In the genomic region with DNA sequence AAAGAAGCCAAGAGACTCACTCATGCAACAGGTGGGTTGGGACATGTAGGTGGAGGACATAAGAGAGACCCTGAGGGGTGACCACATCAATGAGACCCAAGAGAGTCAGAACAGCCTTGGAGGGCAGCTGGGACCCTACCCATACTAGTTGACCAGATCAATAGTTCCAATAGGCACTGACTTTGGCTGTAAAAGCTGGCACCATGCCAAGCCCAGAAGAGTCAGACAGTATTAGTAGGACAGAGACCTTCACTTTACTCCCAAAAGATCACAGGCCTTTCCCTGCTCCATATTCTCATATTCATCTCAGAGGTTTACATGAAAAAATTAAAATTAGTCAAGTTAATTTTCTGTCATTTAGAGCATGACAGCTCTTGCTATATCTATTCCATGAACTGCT, we compare ENCODE assay signal across 35 cellular contexts. TPM values are rescaled to one million over a fixed set of nuclear protein-coding genes. Genes with fewer than 3 reads are reported as not detected.
"Had no signal": no experiment of that assay in that cellular context is flagged by ENCODE, and none has a peak within 500 bp of the region (broad histone marks: within the 10 kb centered on the region; RNA-seq: fewer than 3 reads in every experiment).

No MANE protein-coding gene starts in this region.

- H3K9me3 Mint-ChIP-seq: naive thymus-derived CD4-positive, alpha-beta T cell; nephron; neural progenitor cell; stimulated activated naive B cell treated with anti-CD40 and anti-IgM and Interleukin-4, amounts not matched to agents 10 μg/mL and 1 μg/mL and 100 μg/mL, for 72 hours; stimulated activated naive CD8-positive, alpha-beta T cell treated with anti-CD3 and anti-CD28 coated beads, Interleukin-15, Interleukin-2, amounts not matched to agents 100 ng/mL and 50 ng/mL, for 24 hours; type B pancreatic cell had no signal

- DNase-seq: naive thymus-derived CD4-positive, alpha-beta T cell; natural killer cell; occipital lobe; ovary; psoas muscle; right cardiac atrium; spleen; stimulated activated CD4-positive, alpha-beta T cell treated with anti-CD3 and anti-CD28 coated beads, Interleukin-12 subunit alpha, Interleukin-12 subunit beta, amount 100 ng/mL, for 4 hours; stimulated activated CD4-positive, alpha-beta T cell treated with anti-CD3 and anti-CD28 coated beads, Interleukin-1b, Interleukin-23, amount 100 ng/mL, for 48 hours; stimulated activated CD4-positive, alpha-beta T cell treated with anti-CD3 and anti-CD28 coated beads, Interleukin-4, amount 100 ng/mL, for 1 hour; stimulated activated CD4-positive, alpha-beta T cell treated with anti-CD3 and anti-CD28 coated beads, Interleukin-4, amount 100 ng/mL, for 4 hours; stimulated activated CD8-positive, alpha-beta memory T cell treated with anti-CD3 and anti-CD28 coated beads, Interleukin-4, amount 100 ng/mL, for 48 hours; stimulated activated naive B cell treated with anti-CD40 and anti-IgM and Interleukin-4, amounts not matched to agents 10 μg/mL and 1 μg/mL and 100 μg/mL, for 72 hours; stimulated activated naive CD4-positive, alpha-beta T cell treated with Interleukin-2 at 50 U/mL for 16 hours; stomach; thyroid gland; upper lobe of right lung; uterus had no signal

- H3K27me3 Mint-ChIP-seq: progenitor cell of endocrine pancreas, type B pancreatic cell had no signal

- H3K4me2 ChIP-seq: neural progenitor cell, smooth muscle cell had no signal

- H3K36me3 ChIP-seq: neural progenitor cell, ovary, spleen, stomach, thoracic aorta, thyroid gland, tibial nerve, upper lobe of right lung, uterus had no signal

- H3K79me2 ChIP-seq: parathyroid adenoma had no signal

- H3K4me3 Mint-ChIP-seq: naive thymus-derived CD4-positive, alpha-beta T cell; natural killer cell; nephron; neural progenitor cell; stimulated activated naive B cell treated with anti-CD40 and anti-IgM and Interleukin-4, amounts not matched to agents 10 μg/mL and 1 μg/mL and 100 μg/mL, for 72 hours; stimulated activated naive CD8-positive, alpha-beta T cell treated with anti-CD3 and anti-CD28 coated beads, Interleukin-15, Interleukin-2, amounts not matched to agents 100 ng/mL and 50 ng/mL, for 24 hours; type B pancreatic cell had no signal

- H3K27ac ChIP-seq: neural progenitor cell, ovary, parathyroid adenoma, psoas muscle, skin epidermis, spleen, stomach, thoracic aorta, thyroid gland, tibial nerve, upper lobe of right lung, uterus had no signal

- H3K9me3 ChIP-seq: ovary, psoas muscle, spleen, stomach, thoracic aorta, thyroid gland, tibial nerve, upper lobe of right lung, uterus had no signal

- H3K4me3 ChIP-seq: neural progenitor cell, ovary, psoas muscle, skin epidermis, smooth muscle cell, spleen, stomach, thoracic aorta, thyroid gland, tibial nerve, upper lobe of right lung, uterus had no signal

- H2AFZ ChIP-seq: neural progenitor cell, parathyroid adenoma had no signal

- H3K4me1 Mint-ChIP-seq: naive thymus-derived CD4-positive, alpha-beta T cell; natural killer cell; nephron; neural progenitor cell; stimulated activated naive B cell treated with anti-CD40 and anti-IgM and Interleukin-4, amounts not matched to agents 10 μg/mL and 1 μg/mL and 100 μg/mL, for 72 hours had no signal

- H3K4me1 ChIP-seq: neural progenitor cell, parathyroid adenoma, psoas muscle, spleen, stomach, thyroid gland, tibial nerve, upper lobe of right lung, uterus had no signal

- H3K9ac ChIP-seq: neural progenitor cell, parathyroid adenoma had no signal

- H3K27me3 ChIP-seq: neural progenitor cell, ovary, spleen, stomach, thyroid gland, tibial nerve, upper lobe of right lung, uterus had no signal

- ATAC-seq: naive thymus-derived CD4-positive, alpha-beta T cell; natural killer cell; psoas muscle; right cardiac atrium; sciatic nerve; stimulated activated naive B cell treated with anti-CD40 and anti-IgM and Interleukin-4, amounts not matched to agents 10 μg/mL and 1 μg/mL and 100 μg/mL, for 72 hours; upper lobe of right lung had no signal

- H3K27ac Mint-ChIP-seq: naive thymus-derived CD4-positive, alpha-beta T cell; natural killer cell; nephron; neural progenitor cell; progenitor cell of endocrine pancreas; stimulated activated naive B cell treated with anti-CD40 and anti-IgM and Interleukin-4, amounts not matched to agents 10 μg/mL and 1 μg/mL and 100 μg/mL, for 72 hours; stimulated activated naive CD8-positive, alpha-beta T cell treated with anti-CD3 and anti-CD28 coated beads, Interleukin-15, Interleukin-2, amounts not matched to agents 100 ng/mL and 50 ng/mL, for 24 hours; type B pancreatic cell had no signal

- H3K36me3 Mint-ChIP-seq: naive thymus-derived CD4-positive, alpha-beta T cell; natural killer cell; neural progenitor cell; stimulated activated naive B cell treated with anti-CD40 and anti-IgM and Interleukin-4, amounts not matched to agents 10 μg/mL and 1 μg/mL and 100 μg/mL, for 72 hours; type B pancreatic cell had no signal

RNA-seq across cellular contexts. Expression of a gene that starts 20.9 kb away (rescaled TPM):
- total RNA-seq: naive thymus-derived CD4-positive, alpha-beta T cell; natural killer cell; occipital lobe; osteoblast; ovary; progenitor cell of endocrine pancreas; psoas muscle; renal cortical epithelial cell; right cardiac atrium; sciatic nerve; smooth muscle cell; spleen; stomach; subcutaneous adipose tissue; thoracic aorta; tibial nerve; upper lobe of right lung; uterus had no signal
- polyA plus RNA-seq: naive thymus-derived CD4-positive, alpha-beta T cell; neural cell; ovary; right cardiac atrium; smooth muscle cell; stomach had no signal

RNA-seq across cellular contexts. Expression of a gene that starts 30.9 kb away (rescaled TPM):
- total RNA-seq: naive thymus-derived CD4-positive, alpha-beta T cell; natural killer cell; occipital lobe; osteoblast; ovary; progenitor cell of endocrine pancreas; psoas muscle; renal cortical epithelial cell; right cardiac atrium; sciatic nerve; smooth muscle cell; spleen; stomach; subcutaneous adipose tissue; temporal lobe; thoracic aorta; thyroid gland; tibial nerve; upper lobe of right lung; urinary bladder; uterus had no signal
- polyA plus RNA-seq: naive thymus-derived CD4-positive, alpha-beta T cell; neural cell; ovary; psoas muscle; right cardiac atrium; smooth muscle cell; spleen; stomach; urinary bladder had no signal
